Comparison of ENCODE assay signal across 6 cellular contexts in the genomic region with DNA sequence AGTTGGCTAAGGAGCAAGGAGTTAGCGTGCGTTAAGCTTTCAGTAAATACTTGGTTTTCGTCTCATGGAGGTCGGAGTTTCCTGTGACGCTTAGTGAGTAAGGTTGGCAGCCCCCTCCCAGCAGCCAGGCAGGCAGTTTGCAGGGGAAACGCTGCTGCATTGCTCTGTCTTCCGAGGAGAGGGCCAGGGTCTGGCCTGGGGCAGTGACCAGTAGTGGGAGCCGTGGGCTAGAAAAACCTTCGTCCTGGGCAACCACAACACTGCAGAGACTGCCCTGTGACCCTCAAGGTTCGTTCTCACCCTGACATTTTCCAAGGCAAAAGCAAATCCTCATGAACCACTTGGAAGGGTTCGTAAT. TPM values are rescaled to one million over a fixed set of nuclear protein-coding genes. Genes with fewer than 3 reads are reported as not detected.
DNase-seq lines count a peak whose midpoint lies in the region; ATAC-seq, FAIRE-seq and TF ChIP-seq lines count a peak whose summit lies in the region.

No MANE protein-coding gene starts in this region.

- no peaks in the 10 kb centered on the region for H3K27me3 ChIP-seq in pancreas

- no peak for TF ChIP-seq EP300 in A549 (IDR thresholded peaks at IDR 0.05)

- intact Hi-C loops in pancreas (cut with DNase I), result no loop called here

- TF ChIP-seq RAD21 in A549 (conservative IDR thresholded peaks at IDR 0.05 in 1 of 2, IDR thresholded peaks at IDR 0.05 in 1 of 2), result no peak

- CTCF ChIA-PET in A549 (lab: Yijun Ruan, JAX), result interaction anchor here (1.0 to 1.2 kb wide), 3 partner anchors 11 to 55 kb away, joined by 3 to 5 read pairs (median 3); a partner anchor contains a TSS

- ATAC-seq in A549 (peak in 1 of 2 experiments; percentile 58; a peak in 3 of 6 replicates), HG03432 (IDR thresholded peaks at IDR 0.05; ENCODE audit: unreplicated experiment) (peak; percentile 2), pancreas (peak in 3 of 4 donors; percentile 13 to 32 (median 24))

- peak overlapping the region; percentile 99 for H3K4me3 ChIP-seq in A549
- peak overlapping the region; percentile 90 to 100 (median 97) for H3K4me3 ChIP-seq in pancreas

- H3K36me3 ChIP-seq in pancreas, result no peaks in the 10 kb centered on the region

- H3K4me1 ChIP-seq in A549 (peaks cover 21% of the 10 kb centered on the region), pancreas (peaks cover 9 to 24% (median 17%) of the 10 kb centered on the region in 3 donors)

- no peak for TF ChIP-seq POLR2A in A549 (IDR thresholded peaks at IDR 0.05; ENCODE audit: low read length)

- no peak for FAIRE-seq in A549 (lab: Jason Lieb, UNC)
- FAIRE-seq in pancreas (lab: Jason Lieb, UNC), result no peak

- H3K4me2 ChIP-seq in A549, result peak overlapping the region; percentile 94

- H3K27ac ChIP-seq in A549 (peak overlapping the region; percentile 97 to 99), cingulate gyrus (ENCODE audit: low read depth, low read length) (peak overlapping the region; percentile 71), pancreas (peak overlapping the region; percentile 22 to 92 (median 83))

- H3K9me3 ChIP-seq in A549, result no peaks in the 10 kb centered on the region
- H3K9me3 ChIP-seq in pancreas, result no peaks in the 10 kb centered on the region

- WGBS in A549 (ENCODE audit: missing lambda C conversion rate), result 7% methylated on average over 11 of the region's 11 CpGs
- WGBS in pancreas, 2 donors, result 2 to 4% methylated on average over 11 of the region's 11 CpGs

- DNase-seq in A549 (ENCODE audit: low read depth in 1 of 2, low spot score in 1 of 2) (no peak), pancreas (no peak), NCI-H1048 (lab: John Stamatoyannopoulos, UW) (no peak), SIG-M5 treated with dmso at 0.1 percent for 504 hours (lab: John Stamatoyannopoulos, UW; ENCODE audit: unreplicated experiment) (no peak)

- POLR2A ChIA-PET in A549 (lab: Yijun Ruan, JAX), result interaction anchor here (0.6 to 1.2 kb wide), 3 partner anchors 29 to 151 kb away, joined by 3 to 6 read pairs (median 3); a partner anchor contains a TSS

- no peak for TF ChIP-seq CTCF in A549 (IDR thresholded peaks at IDR 0.05)
- no peak for TF ChIP-seq CTCF in pancreas (IDR thresholded peaks at IDR 0.05)

TF ChIP-seq in A549, 52 proteins besides CTCF, POLR2A, EP300 and RAD21:
- no peak for TF ChIP-seq GATA3 (IDR thresholded peaks at IDR 0.05; ENCODE audit: borderline replicate concordance)
- no peak for TF ChIP-seq JUN (IDR thresholded peaks at IDR 0.05)

RNA-seq across cellular contexts. Expression of a gene that starts 0.4 kb away (rescaled TPM):
- polyA plus RNA-seq in A549 (2011; rRNA removed), result 19.4 and 26.5 TPM in 2 replicates
- polyA plus RNA-seq in A549 (2012; cell fraction: cytosol; rRNA removed), result 24.5 and 25.2 TPM in 2 replicates
- polyA plus RNA-seq in A549 (2012; cell fraction: nucleus; rRNA removed), result 174 and 196 TPM in 2 replicates
- polyA plus RNA-seq in A549 (2017; fragmentation: RNase III; extraction: RNeasy Plus Mini Kit Qiagen cat#74134 plus additional on column Dnase treatment), result 14.8 to 16.7 TPM (median 15.7 TPM) in 3 replicates
- polyA minus RNA-seq in A549 (2011; rRNA and poly(A)+ RNA removed), result 16.5 and 22.9 TPM in 2 replicates
- total RNA-seq in pancreas, result 10 to 100 TPM; 10.0 to 20.2 (median 14.7) TPM
- polyA plus RNA-seq in pancreas, result 10 to 100 TPM; 77.8 to 96.6 TPM

RNA-seq across cellular contexts. Expression of a gene that starts 0.6 kb away (rescaled TPM):
- polyA plus RNA-seq in A549 (2011; rRNA removed), result 13.8 and 15.3 TPM in 2 replicates
- 24.5 and 35.5 TPM in 2 replicates for polyA plus RNA-seq in A549 (2012; cell fraction: cytosol; rRNA removed)
- polyA plus RNA-seq in A549 (2012; cell fraction: nucleus; rRNA removed), result 127 and 137 TPM in 2 replicates
- 31.5 to 34.3 TPM (median 34.3 TPM) in 3 replicates for polyA plus RNA-seq in A549 (2017; fragmentation: RNase III; extraction: RNeasy Plus Mini Kit Qiagen cat#74134 plus additional on column Dnase treatment)
- polyA minus RNA-seq in A549 (2011; rRNA and poly(A)+ RNA removed), result 19.3 and 36.6 TPM in 2 replicates
- total RNA-seq in pancreas, result 10 to 100 TPM; 47.5 to 70.4 (median 59.5) TPM
- polyA plus RNA-seq in pancreas, result 100 to 1,000 TPM; 178 to 226 TPM

RNA-seq across cellular contexts. Expression of a gene that starts 40.7 kb away (rescaled TPM):
- polyA plus RNA-seq in A549 (2011; rRNA removed) (2.7 and 3.3 TPM in 2 replicates), A549 (2017; fragmentation: RNase III; extraction: RNeasy Plus Mini Kit Qiagen cat#74134 plus additional on column Dnase treatment) (6.2 to 7.8 TPM (median 7.0 TPM) in 3 replicates), pancreas (10 to 100 TPM in 1 of 2 donors, 1 to 10 TPM in 1; 10.0 to 11.7 TPM)
- polyA plus RNA-seq in A549 (2012; cell fraction: cytosol; rRNA removed), result 7.5 and 10.4 TPM in 2 replicates
- polyA plus RNA-seq in A549 (2012; cell fraction: nucleus; rRNA removed), result 37.7 and 46.1 TPM in 2 replicates
- polyA minus RNA-seq in A549 (2011; rRNA and poly(A)+ RNA removed), result 2.7 and 3.2 TPM in 2 replicates
- total RNA-seq in pancreas, result 10 to 100 TPM in 1 of 6 donors, 1 to 10 TPM in 5; 5.7 to 11.3 (median 7.4) TPM

RNA-seq across cellular contexts. Expression of a gene that starts 54.2 kb away (rescaled TPM):
- polyA plus RNA-seq in A549 (2011; rRNA removed) (3.1 and 4.2 TPM in 2 replicates), A549 (2017; fragmentation: RNase III; extraction: RNeasy Plus Mini Kit Qiagen cat#74134 plus additional on column Dnase treatment) (13.9 to 19.4 TPM (median 19.2 TPM) in 3 replicates), pancreas (10 to 100 TPM; 40.7 to 56.9 TPM)
- 3.0 and 4.1 TPM in 2 replicates for polyA plus RNA-seq in A549 (2012; cell fraction: cytosol; rRNA removed)
- 65.6 and 96.4 TPM in 2 replicates for polyA plus RNA-seq in A549 (2012; cell fraction: nucleus; rRNA removed)
- 3.0 and 4.0 TPM in 2 replicates for polyA minus RNA-seq in A549 (2011; rRNA and poly(A)+ RNA removed)
- total RNA-seq in pancreas, result 10 to 100 TPM; 17.6 to 33.7 (median 20.2) TPM
